9 cellular contexts compared by ENCODE assay signal in genomic region chr16:67943619-67944503, GRCh38. TPM values are rescaled to one million over a fixed set of nuclear protein-coding genes. Genes with fewer than 3 reads are reported as not detected.
A peak's percentile ranks its signal among the peaks of the same experiment; 100 is the strongest.
DNase-seq lines count a peak whose midpoint lies in the region; ATAC-seq and TF ChIP-seq lines count a peak whose summit lies in the region.
"Had no signal": no experiment of that assay in that cellular context is flagged by ENCODE, and none has a peak within 500 bp of the region (broad histone marks: within the 10 kb centered on the region; RNA-seq: fewer than 3 reads in every experiment).

Gene LCAT (minus strand): TSS chr16:67944120. CDS start chr16:67944101, 19 bp downstream.

- H3K9me3 Mint-ChIP-seq in activated naive CD8-positive, alpha-beta T cell treated with anti-CD3 and anti-CD28 coated beads for 36 hours = no peaks in the 10 kb centered on the region
- H3K9me3 Mint-ChIP-seq in activated naive CD8-positive, alpha-beta T cell treated with anti-CD3 and anti-CD28 coated beads, Interleukin-2, amount 50 U/mL, for 24 hours = no peaks in the 10 kb centered on the region
- no peaks in the 10 kb centered on the region for H3K9me3 Mint-ChIP-seq in natural killer cell

- no peaks in the 10 kb centered on the region; the same call in 1 of the 2 replicates for H3K36me3 ChIP-seq in MG63

- H3K36me3 Mint-ChIP-seq in activated naive CD8-positive, alpha-beta T cell treated with anti-CD3 and anti-CD28 coated beads for 36 hours = peaks cover 20% of the 10 kb centered on the region
- H3K36me3 Mint-ChIP-seq in activated naive CD8-positive, alpha-beta T cell treated with anti-CD3 and anti-CD28 coated beads, Interleukin-2, amount 50 U/mL, for 24 hours (ENCODE audit: low read depth) = peaks cover 2% of the 10 kb centered on the region
- no peaks in the 10 kb centered on the region for H3K36me3 Mint-ChIP-seq in natural killer cell

- H3K27ac Mint-ChIP-seq in activated naive CD8-positive, alpha-beta T cell treated with anti-CD3 and anti-CD28 coated beads for 36 hours = peak within 1 kb of the TSS; percentile 42
- H3K27ac Mint-ChIP-seq in activated naive CD8-positive, alpha-beta T cell treated with anti-CD3 and anti-CD28 coated beads, Interleukin-2, amount 50 U/mL, for 24 hours = no peak within 1 kb of the TSS
- no peak within 1 kb of the TSS for H3K27ac Mint-ChIP-seq in natural killer cell

- no peaks in the 10 kb centered on the region for H3K27me3 Mint-ChIP-seq in activated naive CD8-positive, alpha-beta T cell treated with anti-CD3 and anti-CD28 coated beads for 36 hours
- no peaks in the 10 kb centered on the region for H3K27me3 Mint-ChIP-seq in activated naive CD8-positive, alpha-beta T cell treated with anti-CD3 and anti-CD28 coated beads, Interleukin-2, amount 50 U/mL, for 24 hours
- H3K27me3 Mint-ChIP-seq in natural killer cell (ENCODE audit: low read depth in 2 of 2) = no peaks in the 10 kb centered on the region

- no peaks in the 10 kb centered on the region for H3K9me3 ChIP-seq in MG63
- H3K9me3 ChIP-seq: BLaER1 treated with 17β-estradiol and CSF1 and Interleukin-3, amounts not matched to agents 10 nM and 100 nM had no signal

- H3K4me1 Mint-ChIP-seq in activated naive CD8-positive, alpha-beta T cell treated with anti-CD3 and anti-CD28 coated beads for 36 hours = peaks cover 26% of the 10 kb centered on the region
- H3K4me1 Mint-ChIP-seq in activated naive CD8-positive, alpha-beta T cell treated with anti-CD3 and anti-CD28 coated beads, Interleukin-2, amount 50 U/mL, for 24 hours = peaks cover 24% of the 10 kb centered on the region
- H3K4me1 Mint-ChIP-seq in natural killer cell = peaks cover 18 to 24% of the 10 kb centered on the region in 2 donors

- H3K4me3 Mint-ChIP-seq in activated naive CD8-positive, alpha-beta T cell treated with anti-CD3 and anti-CD28 coated beads for 36 hours = no peak within 1 kb of the TSS
- H3K4me3 Mint-ChIP-seq in activated naive CD8-positive, alpha-beta T cell treated with anti-CD3 and anti-CD28 coated beads, Interleukin-2, amount 50 U/mL, for 24 hours = no peak within 1 kb of the TSS
- no peak within 1 kb of the TSS for H3K4me3 Mint-ChIP-seq in natural killer cell

- TF ChIP-seq CTCF in natural killer cell (IDR thresholded peaks at IDR 0.05) = no peak

- H3K27me3 ChIP-seq in MG63 = no peaks in the 10 kb centered on the region
- H3K27me3 ChIP-seq: BLaER1 treated with 17β-estradiol and CSF1 and Interleukin-3, amounts not matched to agents 10 nM and 100 nM had no signal

- no peak for DNase-seq in activated naive CD8-positive, alpha-beta T cell treated with anti-CD3 and anti-CD28 coated beads for 36 hours
- DNase-seq in activated naive CD8-positive, alpha-beta T cell treated with anti-CD3 and anti-CD28 coated beads, Interleukin-2, amount 50 U/mL, for 24 hours = no peak
- DNase-seq in fibroblast of peridontal ligament (ENCODE audit: extremely low read depth) (peak; percentile 30), natural killer cell (no peak), OCI-M2 (lab: John Stamatoyannopoulos, UW; ENCODE audit: unreplicated experiment) (no peak), MG63 (no peak), NCI-H446 (lab: John Stamatoyannopoulos, UW) (no peak)
- no peak for DNase-seq in stimulated activated CD4-positive, alpha-beta T cell treated with anti-CD3 and anti-CD28 coated beads, Interleukin-1b, Interleukin-23, amount 100 ng/mL, for 48 hours

- intact Hi-C loops in natural killer cell (cut with micrococcal nuclease) = no loop called here

- H3K4me3 ChIP-seq in MG63 = no peak within 1 kb of the TSS
- H3K4me3 ChIP-seq: BLaER1 treated with 17β-estradiol and CSF1 and Interleukin-3, amounts not matched to agents 10 nM and 100 nM had no signal

- ATAC-seq in activated naive CD8-positive, alpha-beta T cell treated with anti-CD3 and anti-CD28 coated beads, Interleukin-2, amount 50 U/mL, for 24 hours = no peak
- ATAC-seq in natural killer cell = no peak

RNA-seq across cellular contexts. Expression of gene LCAT, which starts in this region (rescaled TPM):
- 10 to 100 TPM; 11.3 to 11.4 TPM for total RNA-seq in activated naive CD8-positive, alpha-beta T cell treated with anti-CD3 and anti-CD28 coated beads for 36 hours
- 10 to 100 TPM in 2 of 3 donors, 1 to 10 TPM in 1; 7.1 to 12.4 (median 11.5) TPM for total RNA-seq in natural killer cell
- 0.16 TPM in 1 of 2 replicates, not detected in the other for total RNA-seq in MG63 (2014; rRNA removed; shearing (Covaris generic); ENCODE audit: low replicate concordance)
